In the genomic region with DNA sequence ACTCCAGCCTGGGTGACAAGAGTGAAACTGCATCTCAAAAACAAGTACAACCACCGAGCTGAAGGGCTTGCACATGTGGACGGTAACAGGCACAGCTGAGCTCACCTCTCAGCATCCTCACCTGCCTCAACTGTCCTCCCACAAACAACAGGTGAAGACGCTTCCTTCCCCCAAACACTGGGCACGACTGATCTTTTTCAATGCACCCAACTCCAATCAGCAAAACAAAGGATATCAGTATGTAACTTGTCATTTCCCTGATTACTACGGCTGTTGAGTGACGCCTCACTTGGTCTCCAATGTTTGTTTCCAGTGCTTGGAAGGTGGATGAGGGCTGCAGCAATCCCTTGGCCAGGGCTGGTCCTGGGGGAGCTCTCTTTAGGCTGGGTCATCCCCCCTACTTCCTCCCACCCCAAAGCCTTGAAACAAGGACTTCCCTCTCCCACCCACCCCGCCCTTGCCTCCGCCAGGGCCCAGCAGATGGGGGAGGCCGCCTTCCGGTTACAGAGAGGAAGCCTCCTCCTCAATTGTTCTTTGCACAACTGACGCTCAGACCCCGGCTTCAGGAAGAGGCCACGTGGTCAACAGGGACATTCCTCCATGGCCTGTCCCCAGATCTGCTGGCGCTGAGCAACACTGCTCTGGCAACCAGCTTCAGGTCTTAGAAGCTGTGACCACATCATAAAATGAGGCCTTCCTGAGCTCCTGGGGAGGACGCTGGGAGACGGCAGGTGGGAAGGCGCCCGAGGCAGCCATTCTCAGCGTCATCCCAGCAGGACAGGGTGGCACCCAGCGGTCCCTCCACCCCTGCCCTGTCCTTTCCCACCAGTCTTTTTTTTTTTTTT, we compare ENCODE assay signal across 1 cellular context.
TF ChIP-seq lines count a peak whose summit lies in the region.

No MANE protein-coding gene starts in this region.

TF ChIP-seq in H1, 55 proteins besides CTCF, POLR2A, EP300 and RAD21 (continued from another document):
- TF ChIP-seq RNF2 (IDR thresholded peaks at IDR 0.05; ENCODE audit: borderline replicate concordance, low read depth, low read length, missing control alignments, poor library complexity, severe bottlenecking): no peak
- no peak for TF ChIP-seq HDAC6 (IDR thresholded peaks at IDR 0.05; ENCODE audit: low read depth, low read length)
- no peak for TF ChIP-seq ZNF274 (IDR thresholded peaks at IDR 0.05; ENCODE audit: borderline replicate concordance, extremely low read depth, low read length)
